Comparison of ENCODE assay signal across 16 cellular contexts in genomic region chr7:135254-135653, GRCh38.
"Had no signal": no experiment of that assay in that cellular context is flagged by ENCODE, and none has a peak within 500 bp of the region (broad histone marks: within the 10 kb centered on the region; RNA-seq: fewer than 3 reads in every experiment).

No MANE protein-coding gene starts in this region.

- H3K27me3 ChIP-seq: gastrocnemius medialis, right lobe of liver, uterus had no signal

- H3K9me3 ChIP-seq: gastrocnemius medialis, psoas muscle, right lobe of liver, uterus had no signal

- H3K27ac Mint-ChIP-seq: natural killer cell; stimulated activated naive B cell treated with anti-CD40 and anti-IgM and Interleukin-4, amounts not matched to agents 10 μg/mL and 1 μg/mL and 100 μg/mL, for 72 hours had no signal

- DNase-seq: central memory CD4-positive, alpha-beta T cell; effector CD8-positive, alpha-beta T cell; gastrocnemius medialis; glutamatergic neuron; left cardiac atrium; natural killer cell; occipital lobe; retina; right lobe of liver; stimulated activated CD4-positive, alpha-beta T cell treated with anti-CD3 and anti-CD28 coated beads, Interleukin-4, amount 100 ng/mL, for 4 hours; stimulated activated naive B cell treated with anti-CD40 and anti-IgM and Interleukin-4, amounts not matched to agents 10 μg/mL and 1 μg/mL and 100 μg/mL, for 72 hours; trophoblast cell; uterus had no signal

- H3K27ac ChIP-seq: coronary artery, gastrocnemius medialis, psoas muscle, right lobe of liver, uterus had no signal

- H3K4me3 Mint-ChIP-seq: natural killer cell; neural crest cell; stimulated activated naive B cell treated with anti-CD40 and anti-IgM and Interleukin-4, amounts not matched to agents 10 μg/mL and 1 μg/mL and 100 μg/mL, for 72 hours had no signal

- H3K36me3 ChIP-seq: gastrocnemius medialis, right lobe of liver, uterus had no signal

- H3K4me1 ChIP-seq: right lobe of liver, uterus had no signal

- H3K4me3 ChIP-seq: coronary artery, gastrocnemius medialis, psoas muscle, right lobe of liver, uterus had no signal

- H3K36me3 Mint-ChIP-seq: natural killer cell; stimulated activated naive B cell treated with anti-CD40 and anti-IgM and Interleukin-4, amounts not matched to agents 10 μg/mL and 1 μg/mL and 100 μg/mL, for 72 hours had no signal

- H3K4me1 Mint-ChIP-seq: natural killer cell had no signal

- H3K9me3 Mint-ChIP-seq: natural killer cell; neural crest cell; stimulated activated naive B cell treated with anti-CD40 and anti-IgM and Interleukin-4, amounts not matched to agents 10 μg/mL and 1 μg/mL and 100 μg/mL, for 72 hours had no signal
